ENCODE assay signal across 19 cellular contexts in the genomic region with DNA sequence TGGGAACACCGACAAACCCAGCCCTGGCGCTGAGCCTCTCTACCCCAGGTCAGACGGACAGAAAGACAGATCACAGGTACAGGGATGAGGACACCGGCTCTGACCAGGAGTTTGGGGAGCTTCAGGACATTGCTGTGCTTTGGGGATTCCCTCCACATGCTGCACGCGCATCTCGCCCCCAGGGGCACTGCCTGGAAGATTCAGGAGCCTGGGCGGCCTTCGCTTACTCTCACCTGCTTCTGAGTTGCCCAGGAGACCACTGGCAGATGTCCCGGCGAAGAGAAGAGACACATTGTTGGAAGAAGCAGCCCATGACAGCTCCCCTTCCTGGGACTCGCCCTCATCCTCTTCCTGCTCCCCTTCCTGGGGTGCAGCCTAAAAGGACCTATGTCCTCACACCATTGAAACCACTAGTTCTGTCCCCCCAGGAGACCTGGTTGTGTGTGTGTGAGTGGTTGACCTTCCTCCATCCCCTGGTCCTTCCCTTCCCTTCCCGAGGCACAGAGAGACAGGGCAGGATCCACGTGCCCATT.
"Had no signal": no experiment of that assay in that cellular context is flagged by ENCODE, and none has a peak within 500 bp of the region (broad histone marks: within the 10 kb centered on the region; RNA-seq: fewer than 3 reads in every experiment).

No MANE protein-coding gene starts in this region.

- H2AFZ ChIP-seq: neural progenitor cell had no signal

- H3K27me3 ChIP-seq: left lung, neural progenitor cell, thyroid gland had no signal

- ATAC-seq: activated CD8-positive, alpha-beta T cell treated with anti-CD3 and anti-CD28 coated beads, Interleukin-2, amount 10 ng/mL, durations not matched to agents 7 days and 5 days; left lung; mucosa of descending colon; WTC11 had no signal

- H3K4me3 Mint-ChIP-seq: activated CD4-positive, alpha-beta T cell treated with anti-CD3 and anti-CD28 coated beads, Interleukin-2, amount 10 ng/mL, durations not matched to agents 24 days and 14 days; activated CD8-positive, alpha-beta T cell treated with anti-CD3 and anti-CD28 coated beads, Interleukin-2, amount 10 ng/mL, durations not matched to agents 7 days and 5 days; activated naive CD8-positive, alpha-beta T cell treated with anti-CD3 and anti-CD28 coated beads, Interleukin-2, amount 10 ng/mL, durations not matched to agents 7 days and 5 days; activated T-cell treated with anti-CD3 and anti-CD28 coated beads, Interleukin-2, amount 50 U/mL, for 24 hours; endodermal cell; memory B cell; naive B cell; neural progenitor cell; WTC11 had no signal

- H3K9me3 Mint-ChIP-seq: activated CD4-positive, alpha-beta T cell treated with anti-CD3 and anti-CD28 coated beads, Interleukin-2, amount 10 ng/mL, durations not matched to agents 24 days and 14 days; activated naive CD8-positive, alpha-beta T cell treated with anti-CD3 and anti-CD28 coated beads, Interleukin-2, amount 10 ng/mL, durations not matched to agents 7 days and 5 days; activated T-cell treated with anti-CD3 and anti-CD28 coated beads, Interleukin-2, amount 50 U/mL, for 24 hours; activated T-helper 2 cell treated with anti-CD3 and anti-CD28 coated beads, Interferon-gamma antibody, Interleukin-2, Interleukin-4, amounts not matched to agents 10 μg/mL and 5 μg/mL and 100 μg/mL, durations not matched to agents 14 hours and 24 hours and 36 hours; brain; endodermal cell; memory B cell; naive B cell; neural progenitor cell; WTC11 had no signal

- H3K4me1 ChIP-seq: neural progenitor cell had no signal

- H3K4me3 ChIP-seq: left lung, mucosa of descending colon, neural progenitor cell, thyroid gland had no signal

- H3K27ac Mint-ChIP-seq: activated CD4-positive, alpha-beta T cell treated with anti-CD3 and anti-CD28 coated beads, Interleukin-2, amount 10 ng/mL, durations not matched to agents 24 days and 14 days; activated CD8-positive, alpha-beta T cell treated with anti-CD3 and anti-CD28 coated beads, Interleukin-2, amount 10 ng/mL, durations not matched to agents 7 days and 5 days; activated naive CD8-positive, alpha-beta T cell treated with anti-CD3 and anti-CD28 coated beads, Interleukin-2, amount 10 ng/mL, durations not matched to agents 7 days and 5 days; activated T-cell treated with anti-CD3 and anti-CD28 coated beads, Interleukin-2, amount 50 U/mL, for 24 hours; activated T-helper 2 cell treated with anti-CD3 and anti-CD28 coated beads, Interferon-gamma antibody, Interleukin-2, Interleukin-4, amounts not matched to agents 10 μg/mL and 5 μg/mL and 100 μg/mL, durations not matched to agents 14 hours and 24 hours and 36 hours; endodermal cell; memory B cell; naive B cell; neural progenitor cell; WTC11 had no signal

- H3K4me2 ChIP-seq: neural progenitor cell had no signal

- H3K36me3 Mint-ChIP-seq: memory B cell, naive B cell had no signal

- DNase-seq: activated CD4-positive, alpha-beta T cell treated with anti-CD3 and anti-CD28 coated beads, Interleukin-2, amount 10 ng/mL, durations not matched to agents 24 days and 14 days; activated CD8-positive, alpha-beta T cell treated with anti-CD3 and anti-CD28 coated beads, Interleukin-2, amount 10 ng/mL, durations not matched to agents 7 days and 5 days; activated naive CD4-positive, alpha-beta T cell treated with Interleukin-2 at 50 U/mL for 16 hours; activated naive CD8-positive, alpha-beta T cell treated with anti-CD3 and anti-CD28 coated beads, Interleukin-2, amount 10 ng/mL, durations not matched to agents 7 days and 5 days; activated T-cell treated with anti-CD3 and anti-CD28 coated beads, Interleukin-2, amount 50 U/mL, for 24 hours; central memory CD4-positive, alpha-beta T cell; endodermal cell; head of caudate nucleus; kidney; left lung; mucosa of descending colon; naive B cell; stimulated activated naive CD4-positive, alpha-beta T cell; thyroid gland had no signal

- H3K36me3 ChIP-seq: neural progenitor cell had no signal

- H3K27ac ChIP-seq: left lung, neural progenitor cell had no signal

- H3K9me3 ChIP-seq: left lung, mucosa of descending colon, thyroid gland had no signal

- H3K27me3 Mint-ChIP-seq: activated CD4-positive, alpha-beta T cell treated with anti-CD3 and anti-CD28 coated beads, Interleukin-2, amount 10 ng/mL, durations not matched to agents 24 days and 14 days; activated naive CD8-positive, alpha-beta T cell treated with anti-CD3 and anti-CD28 coated beads, Interleukin-2, amount 10 ng/mL, durations not matched to agents 7 days and 5 days; activated T-cell treated with anti-CD3 and anti-CD28 coated beads, Interleukin-2, amount 50 U/mL, for 24 hours; naive B cell had no signal

- H3K4me1 Mint-ChIP-seq: activated CD4-positive, alpha-beta T cell treated with anti-CD3 and anti-CD28 coated beads, Interleukin-2, amount 10 ng/mL, durations not matched to agents 24 days and 14 days; activated naive CD8-positive, alpha-beta T cell treated with anti-CD3 and anti-CD28 coated beads, Interleukin-2, amount 10 ng/mL, durations not matched to agents 7 days and 5 days; endodermal cell; naive B cell; neural progenitor cell; WTC11 had no signal
